1 cellular context compared by ENCODE assay signal in the genomic region with DNA sequence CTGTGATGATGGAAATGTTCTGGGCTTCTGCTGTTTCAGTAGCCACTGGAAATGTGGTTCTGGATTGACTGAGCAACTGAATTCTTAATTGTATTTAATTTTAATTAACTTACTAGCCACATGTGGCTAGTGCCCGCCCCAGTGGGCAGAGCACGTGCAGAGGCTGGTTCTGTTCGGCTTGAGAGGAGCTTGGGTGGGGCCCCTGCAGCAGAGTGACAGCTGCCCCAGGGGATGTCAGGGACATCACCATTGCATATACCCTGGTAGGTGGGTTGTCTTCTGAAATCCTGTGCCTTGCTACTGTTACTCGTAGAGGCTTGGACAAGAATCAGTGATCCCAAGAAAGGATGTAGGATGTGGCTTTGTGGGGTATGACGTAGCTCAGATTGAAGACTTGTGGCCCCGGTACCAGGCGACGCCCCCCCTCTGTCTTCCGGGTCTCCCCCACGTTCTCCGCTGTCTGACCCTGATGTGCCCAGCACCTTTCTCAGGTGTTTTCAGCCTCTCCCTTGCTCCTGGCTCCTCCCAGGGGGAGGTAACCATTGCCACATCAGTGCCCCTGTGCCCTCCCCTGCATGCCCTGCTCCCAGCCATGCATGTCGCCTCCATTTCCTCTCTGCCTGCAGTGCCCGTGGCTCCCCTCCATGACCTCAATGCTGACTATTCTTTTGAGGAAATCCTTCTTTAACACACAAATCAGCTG.
TF ChIP-seq lines count a peak whose summit lies in the region.

No MANE protein-coding gene starts in this region.

TF ChIP-seq in GM23338, 12 proteins besides CTCF, POLR2A, EP300 and RAD21 (continued from another document):
- TF ChIP-seq, protein P1, sequence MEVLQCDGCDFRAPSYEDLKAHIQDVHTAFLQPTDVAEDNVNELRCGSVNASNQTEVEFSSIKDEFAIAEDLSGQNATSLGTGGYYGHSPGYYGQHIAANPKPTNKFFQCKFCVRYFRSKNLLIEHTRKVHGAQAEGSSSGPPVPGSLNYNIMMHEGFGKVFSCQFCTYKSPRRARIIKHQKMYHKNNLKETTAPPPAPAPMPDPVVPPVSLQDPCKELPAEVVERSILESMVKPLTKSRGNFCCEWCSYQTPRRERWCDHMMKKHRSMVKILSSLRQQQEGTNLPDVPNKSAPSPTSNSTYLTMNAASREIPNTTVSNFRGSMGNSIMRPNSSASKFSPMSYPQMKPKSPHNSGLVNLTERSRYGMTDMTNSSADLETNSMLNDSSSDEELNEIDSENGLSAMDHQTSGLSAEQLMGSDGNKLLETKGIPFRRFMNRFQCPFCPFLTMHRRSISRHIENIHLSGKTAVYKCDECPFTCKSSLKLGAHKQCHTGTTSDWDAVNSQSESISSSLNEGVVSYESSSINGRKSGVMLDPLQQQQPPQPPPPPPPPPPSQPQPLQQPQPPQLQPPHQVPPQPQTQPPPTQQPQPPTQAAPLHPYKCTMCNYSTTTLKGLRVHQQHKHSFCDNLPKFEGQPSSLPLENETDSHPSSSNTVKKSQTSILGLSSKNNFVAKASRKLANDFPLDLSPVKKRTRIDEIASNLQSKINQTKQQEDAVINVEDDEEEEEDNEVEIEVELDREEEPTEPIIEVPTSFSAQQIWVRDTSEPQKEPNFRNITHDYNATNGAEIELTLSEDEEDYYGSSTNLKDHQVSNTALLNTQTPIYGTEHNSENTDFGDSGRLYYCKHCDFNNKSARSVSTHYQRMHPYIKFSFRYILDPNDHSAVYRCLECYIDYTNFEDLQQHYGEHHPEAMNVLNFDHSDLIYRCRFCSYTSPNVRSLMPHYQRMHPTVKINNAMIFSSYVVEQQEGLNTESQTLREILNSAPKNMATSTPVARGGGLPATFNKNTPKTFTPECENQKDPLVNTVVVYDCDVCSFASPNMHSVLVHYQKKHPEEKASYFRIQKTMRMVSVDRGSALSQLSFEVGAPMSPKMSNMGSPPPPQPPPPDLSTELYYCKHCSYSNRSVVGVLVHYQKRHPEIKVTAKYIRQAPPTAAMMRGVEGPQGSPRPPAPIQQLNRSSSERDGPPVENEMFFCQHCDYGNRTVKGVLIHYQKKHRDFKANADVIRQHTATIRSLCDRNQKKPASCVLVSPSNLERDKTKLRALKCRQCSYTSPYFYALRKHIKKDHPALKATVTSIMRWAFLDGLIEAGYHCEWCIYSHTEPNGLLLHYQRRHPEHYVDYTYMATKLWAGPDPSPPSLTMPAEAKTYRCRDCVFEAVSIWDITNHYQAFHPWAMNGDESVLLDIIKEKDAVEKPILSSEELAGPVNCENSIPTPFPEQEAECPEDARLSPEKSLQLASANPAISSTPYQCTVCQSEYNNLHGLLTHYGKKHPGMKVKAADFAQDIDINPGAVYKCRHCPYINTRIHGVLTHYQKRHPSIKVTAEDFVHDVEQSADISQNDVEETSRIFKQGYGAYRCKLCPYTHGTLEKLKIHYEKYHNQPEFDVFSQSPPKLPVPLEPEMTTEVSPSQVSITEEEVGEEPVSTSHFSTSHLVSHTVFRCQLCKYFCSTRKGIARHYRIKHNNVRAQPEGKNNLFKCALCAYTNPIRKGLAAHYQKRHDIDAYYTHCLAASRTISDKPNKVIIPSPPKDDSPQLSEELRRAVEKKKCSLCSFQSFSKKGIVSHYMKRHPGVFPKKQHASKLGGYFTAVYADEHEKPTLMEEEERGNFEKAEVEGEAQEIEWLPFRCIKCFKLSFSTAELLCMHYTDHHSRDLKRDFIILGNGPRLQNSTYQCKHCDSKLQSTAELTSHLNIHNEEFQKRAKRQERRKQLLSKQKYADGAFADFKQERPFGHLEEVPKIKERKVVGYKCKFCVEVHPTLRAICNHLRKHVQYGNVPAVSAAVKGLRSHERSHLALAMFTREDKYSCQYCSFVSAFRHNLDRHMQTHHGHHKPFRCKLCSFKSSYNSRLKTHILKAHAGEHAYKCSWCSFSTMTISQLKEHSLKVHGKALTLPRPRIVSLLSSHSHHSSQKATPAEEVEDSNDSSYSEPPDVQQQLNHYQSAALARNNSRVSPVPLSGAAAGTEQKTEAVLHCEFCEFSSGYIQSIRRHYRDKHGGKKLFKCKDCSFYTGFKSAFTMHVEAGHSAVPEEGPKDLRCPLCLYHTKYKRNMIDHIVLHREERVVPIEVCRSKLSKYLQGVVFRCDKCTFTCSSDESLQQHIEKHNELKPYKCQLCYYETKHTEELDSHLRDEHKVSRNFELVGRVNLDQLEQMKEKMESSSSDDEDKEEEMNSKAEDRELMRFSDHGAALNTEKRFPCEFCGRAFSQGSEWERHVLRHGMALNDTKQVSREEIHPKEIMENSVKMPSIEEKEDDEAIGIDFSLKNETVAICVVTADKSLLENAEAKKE (CRISPR knock-in tag; IDR thresholded peaks at IDR 0.05) = no peak
- TF ChIP-seq JUNB (IDR thresholded peaks at IDR 0.05; ENCODE audit: unreplicated experiment) = no peak
- TF ChIP-seq ZNF114 (CRISPR knock-in tag; IDR thresholded peaks at IDR 0.05) = no peak
- TF ChIP-seq, protein P2, sequence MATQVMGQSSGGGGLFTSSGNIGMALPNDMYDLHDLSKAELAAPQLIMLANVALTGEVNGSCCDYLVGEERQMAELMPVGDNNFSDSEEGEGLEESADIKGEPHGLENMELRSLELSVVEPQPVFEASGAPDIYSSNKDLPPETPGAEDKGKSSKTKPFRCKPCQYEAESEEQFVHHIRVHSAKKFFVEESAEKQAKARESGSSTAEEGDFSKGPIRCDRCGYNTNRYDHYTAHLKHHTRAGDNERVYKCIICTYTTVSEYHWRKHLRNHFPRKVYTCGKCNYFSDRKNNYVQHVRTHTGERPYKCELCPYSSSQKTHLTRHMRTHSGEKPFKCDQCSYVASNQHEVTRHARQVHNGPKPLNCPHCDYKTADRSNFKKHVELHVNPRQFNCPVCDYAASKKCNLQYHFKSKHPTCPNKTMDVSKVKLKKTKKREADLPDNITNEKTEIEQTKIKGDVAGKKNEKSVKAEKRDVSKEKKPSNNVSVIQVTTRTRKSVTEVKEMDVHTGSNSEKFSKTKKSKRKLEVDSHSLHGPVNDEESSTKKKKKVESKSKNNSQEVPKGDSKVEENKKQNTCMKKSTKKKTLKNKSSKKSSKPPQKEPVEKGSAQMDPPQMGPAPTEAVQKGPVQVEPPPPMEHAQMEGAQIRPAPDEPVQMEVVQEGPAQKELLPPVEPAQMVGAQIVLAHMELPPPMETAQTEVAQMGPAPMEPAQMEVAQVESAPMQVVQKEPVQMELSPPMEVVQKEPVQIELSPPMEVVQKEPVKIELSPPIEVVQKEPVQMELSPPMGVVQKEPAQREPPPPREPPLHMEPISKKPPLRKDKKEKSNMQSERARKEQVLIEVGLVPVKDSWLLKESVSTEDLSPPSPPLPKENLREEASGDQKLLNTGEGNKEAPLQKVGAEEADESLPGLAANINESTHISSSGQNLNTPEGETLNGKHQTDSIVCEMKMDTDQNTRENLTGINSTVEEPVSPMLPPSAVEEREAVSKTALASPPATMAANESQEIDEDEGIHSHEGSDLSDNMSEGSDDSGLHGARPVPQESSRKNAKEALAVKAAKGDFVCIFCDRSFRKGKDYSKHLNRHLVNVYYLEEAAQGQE (IDR thresholded peaks at IDR 0.05; ENCODE audit: unreplicated experiment) = no peak
